ENCODE assay signal across 8 cellular contexts in genomic region chr14:21092147-21093011, GRCh38. TPM values are rescaled to one million over a fixed set of nuclear protein-coding genes. Genes with fewer than 3 reads are reported as not detected.
A peak's percentile ranks its signal among the peaks of the same experiment; 100 is the strongest.
DNase-seq lines count a peak whose midpoint lies in the region; ATAC-seq and TF ChIP-seq lines count a peak whose summit lies in the region.

No MANE protein-coding gene starts in this region.

- WGBS in suprapubic skin: 77% methylated on average over 7 of the region's 70 CpGs

- TF ChIP-seq CTCF in PC-9 (conservative IDR thresholded peaks at IDR 0.05): peak; percentile 94
- no peak for TF ChIP-seq CTCF in fibroblast of pulmonary artery (IDR thresholded peaks at IDR 0.05; ENCODE audit: low read length, missing control alignments)
- peak; percentile 99 for TF ChIP-seq CTCF in neutrophil (IDR thresholded peaks at IDR 0.05)
- peak; percentile 100 for TF ChIP-seq CTCF in suprapubic skin (IDR thresholded peaks at IDR 0.05)

- no peak for TF ChIP-seq EP300 in suprapubic skin (IDR thresholded peaks at IDR 0.05)

- peak; percentile 82 for DNase-seq in Ammon's horn (ENCODE audit: low spot score)
- DNase-seq in PC-9: peak in 1 of 2 experiments; percentile 55
- peak; percentile 91 to 95 for DNase-seq in activated T-cell treated with anti-CD3 and anti-CD28 coated beads, Interleukin-2, amount 50 U/mL, for 72 hours
- peak; percentile 81 for DNase-seq in fibroblast of pulmonary artery (ENCODE audit: low read depth)
- DNase-seq in suprapubic skin (ENCODE audit: low spot score in 2 of 2): peak; percentile 89 to 90

- H3F3A ChIP-seq in PC-9 (ENCODE audit: insufficient read depth, low read depth): peaks cover 12% of the 10 kb centered on the region; the same call in 1 of the 2 replicates

- H3K27me3 Mint-ChIP-seq in activated T-cell treated with anti-CD3 and anti-CD28 coated beads, Interleukin-2, amount 50 U/mL, for 72 hours (ENCODE audit: low read depth): peaks cover 4% of the 10 kb centered on the region

- no peaks in the 10 kb centered on the region for H3K4me1 ChIP-seq in PC-9 (replicated peaks; ENCODE audit: insufficient read depth)
- peaks cover 14 to 29% of the 10 kb centered on the region in 2 experiments for H3K4me1 ChIP-seq in neutrophil (ENCODE audit: control insufficient read depth in 1 of 2, insufficient read depth in 1 of 2, low read depth in 1 of 2, low read length in 1 of 2)
- H3K4me1 ChIP-seq in suprapubic skin: peaks cover 36% of the 10 kb centered on the region

- POLR2A ChIA-PET in PC-9 (lab: Charles Lee; ENCODE audit: unreplicated experiment): no interaction called here

- no peak overlapping the region for H2AFZ ChIP-seq in PC-9

- H3K4me3 ChIP-seq in PC-9 (no peak overlapping the region), fibroblast of pulmonary artery (replicated peaks; ENCODE audit: low read depth, low read length) (no peak overlapping the region), neutrophil (ENCODE audit: low read depth in 1 of 2, low read length in 1 of 2) (no peak overlapping the region), suprapubic skin (no peak overlapping the region)

- no peak overlapping the region for H3K27ac Mint-ChIP-seq in activated T-cell treated with anti-CD3 and anti-CD28 coated beads, Interleukin-2, amount 50 U/mL, for 72 hours

- H3K9me3 ChIP-seq in PC-9 (ENCODE audit: insufficient read depth, low read depth) (no peaks in the 10 kb centered on the region), neutrophil (no peaks in the 10 kb centered on the region), suprapubic skin (no peaks in the 10 kb centered on the region)

- H3K27ac ChIP-seq in PC-9 (no peak overlapping the region), neutrophil (peak overlapping the region; percentile 21), suprapubic skin (no peak overlapping the region)

- H3K4me2 ChIP-seq in PC-9: no peak overlapping the region

- H3K36me3 Mint-ChIP-seq in activated T-cell treated with anti-CD3 and anti-CD28 coated beads, Interleukin-2, amount 50 U/mL, for 72 hours (ENCODE audit: insufficient read depth in 2 of 2): no peaks in the 10 kb centered on the region

- BruUV-seq in PC-9 (replicated peaks; lab: Mats Ljungman, UMichigan): no TSS peak

- no peaks in the 10 kb centered on the region for H3K9me2 ChIP-seq in PC-9 (ENCODE audit: insufficient read depth)

- intact Hi-C loops in PC-9 (cut with micrococcal nuclease; ENCODE audit: unreplicated experiment): no loop called here

- H4K20me1 ChIP-seq in PC-9 (ENCODE audit: insufficient read depth): no peaks in the 10 kb centered on the region

- H3K9me3 Mint-ChIP-seq in activated T-cell treated with anti-CD3 and anti-CD28 coated beads, Interleukin-2, amount 50 U/mL, for 72 hours: no peaks in the 10 kb centered on the region

- H3K27me3 ChIP-seq in PC-9 (ENCODE audit: insufficient read depth, low read depth): no peaks in the 10 kb centered on the region
- peaks cover 24% of the 10 kb centered on the region for H3K27me3 ChIP-seq in neutrophil
- no peaks in the 10 kb centered on the region for H3K27me3 ChIP-seq in suprapubic skin

- H3K36me3 ChIP-seq in PC-9 (ENCODE audit: low read depth) (no peaks in the 10 kb centered on the region), neutrophil (peaks cover 36% of the 10 kb centered on the region), suprapubic skin (peaks cover 42% of the 10 kb centered on the region)

- CTCF ChIA-PET in PC-9 (lab: Charles Lee): no interaction called here

- TF ChIP-seq POLR2A in suprapubic skin (IDR thresholded peaks at IDR 0.05): no peak

- no peaks in the 10 kb centered on the region for H3K79me2 ChIP-seq in PC-9 (ENCODE audit: low read depth)

- no peak overlapping the region for H3K4me3 Mint-ChIP-seq in activated T-cell treated with anti-CD3 and anti-CD28 coated beads, Interleukin-2, amount 50 U/mL, for 72 hours

- H3K4me1 Mint-ChIP-seq in activated T-cell treated with anti-CD3 and anti-CD28 coated beads, Interleukin-2, amount 50 U/mL, for 72 hours (ENCODE audit: low read depth): peaks cover 27% of the 10 kb centered on the region

- ATAC-seq in GM18870 (IDR thresholded peaks at IDR 0.05; ENCODE audit: unreplicated experiment) (peak; percentile 62), HG03103 (IDR thresholded peaks at IDR 0.05; ENCODE audit: low read depth, unreplicated experiment) (peak; percentile 67)
- peak; percentile 90 to 91 for ATAC-seq in activated T-cell treated with anti-CD3 and anti-CD28 coated beads, Interleukin-2, amount 50 U/mL, for 72 hours (replicated peaks in 1 of 2)

RNA-seq across cellular contexts. Expression of gene ZNF219, which starts 6.1 kb away (rescaled TPM):
- total RNA-seq in PC-9 (2021) (23.0 and 25.3 TPM in 2 replicates), suprapubic skin (10 to 100 TPM; 44.2 to 70.0 (median 56.7) TPM)
- 10 to 100 TPM; 11.2 to 12.4 TPM for total RNA-seq in activated T-cell treated with anti-CD3 and anti-CD28 coated beads, Interleukin-2, amount 50 U/mL, for 72 hours

RNA-seq across cellular contexts. Expression of gene TMEM253, which starts 8.5 kb away (rescaled TPM):
- 0.35 and 1.4 TPM in 2 replicates for total RNA-seq in PC-9 (2021)
- total RNA-seq in activated T-cell treated with anti-CD3 and anti-CD28 coated beads, Interleukin-2, amount 50 U/mL, for 72 hours: under 1 TPM in 1 of 2 donors, not detected in 1; 0.35 TPM
- total RNA-seq in suprapubic skin: 1 to 10 TPM in 1 of 4 donors, under 1 TPM in 2, not detected in 1; 0.53 to 2.0 (median 0.83) TPM

RNA-seq across cellular contexts. Expression of gene ARHGEF40, which starts 22.3 kb away (rescaled TPM):
- total RNA-seq in PC-9 (2021): 12.7 and 13.0 TPM in 2 replicates
- total RNA-seq in activated T-cell treated with anti-CD3 and anti-CD28 coated beads, Interleukin-2, amount 50 U/mL, for 72 hours: under 1 TPM; 0.26 to 0.37 TPM
- 10 to 100 TPM; 14.4 to 22.8 (median 17.6) TPM for total RNA-seq in suprapubic skin

RNA-seq across cellular contexts. Expression of gene RNASE8, which starts 34.8 kb away (rescaled TPM):
- total RNA-seq in PC-9 (2021) (not detected in 2 replicates), suprapubic skin (not detected)
- not detected for total RNA-seq in activated T-cell treated with anti-CD3 and anti-CD28 coated beads, Interleukin-2, amount 50 U/mL, for 72 hours

RNA-seq across cellular contexts. Expression of gene RNASE7, which starts 50.2 kb away (rescaled TPM):
- total RNA-seq in PC-9 (2021) (not detected in 2 replicates), suprapubic skin (10 to 100 TPM; 10.3 to 46.9 (median 35.4) TPM)
- total RNA-seq in activated T-cell treated with anti-CD3 and anti-CD28 coated beads, Interleukin-2, amount 50 U/mL, for 72 hours: not detected
